8 cellular contexts compared by ENCODE assay signal in the genomic region with DNA sequence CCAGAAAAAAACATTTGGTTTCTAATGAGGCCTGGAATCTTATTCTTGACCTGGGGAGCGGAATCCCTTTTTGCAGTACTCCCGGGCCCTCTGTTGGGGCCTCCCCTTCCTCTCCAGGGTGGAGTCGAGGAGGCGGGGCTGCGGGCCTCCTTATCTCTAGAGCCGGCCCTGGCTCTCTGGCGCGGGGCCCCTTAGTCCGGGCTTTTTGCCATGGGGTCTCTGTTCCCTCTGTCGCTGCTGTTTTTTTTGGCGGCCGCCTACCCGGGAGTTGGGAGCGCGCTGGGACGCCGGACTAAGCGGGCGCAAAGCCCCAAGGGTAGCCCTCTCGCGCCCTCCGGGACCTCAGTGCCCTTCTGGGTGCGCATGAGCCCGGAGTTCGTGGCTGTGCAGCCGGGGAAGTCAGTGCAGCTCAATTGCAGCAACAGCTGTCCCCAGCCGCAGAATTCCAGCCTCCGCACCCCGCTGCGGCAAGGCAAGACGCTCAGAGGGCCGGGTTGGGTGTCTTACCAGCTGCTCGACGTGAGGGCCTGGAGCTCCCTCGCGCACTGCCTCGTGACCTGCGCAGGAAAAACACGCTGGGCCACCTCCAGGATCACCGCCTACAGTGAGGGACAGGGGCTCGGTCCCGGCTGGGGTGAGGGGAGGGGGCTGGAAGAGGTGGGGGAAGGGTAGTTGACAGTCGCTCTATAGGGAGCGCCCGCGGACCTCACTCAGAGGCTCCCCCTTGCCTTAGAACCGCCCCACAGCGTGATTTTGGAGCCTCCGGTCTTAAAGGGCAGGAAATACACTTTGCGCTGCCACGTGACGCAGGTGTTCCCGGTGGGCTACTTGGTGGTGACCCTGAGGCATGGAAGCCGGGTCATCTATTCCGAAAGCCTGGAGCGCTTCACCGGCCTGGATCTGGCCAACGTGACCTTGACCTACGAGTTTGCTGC. TPM values are rescaled to one million over a fixed set of nuclear protein-coding genes. Genes with fewer than 3 reads are reported as not detected.
A peak's percentile ranks its signal among the peaks of the same experiment; 100 is the strongest.
DNase-seq lines count a peak whose midpoint lies in the region; ATAC-seq, FAIRE-seq and TF ChIP-seq lines count a peak whose summit lies in the region.

A gene with protein sequence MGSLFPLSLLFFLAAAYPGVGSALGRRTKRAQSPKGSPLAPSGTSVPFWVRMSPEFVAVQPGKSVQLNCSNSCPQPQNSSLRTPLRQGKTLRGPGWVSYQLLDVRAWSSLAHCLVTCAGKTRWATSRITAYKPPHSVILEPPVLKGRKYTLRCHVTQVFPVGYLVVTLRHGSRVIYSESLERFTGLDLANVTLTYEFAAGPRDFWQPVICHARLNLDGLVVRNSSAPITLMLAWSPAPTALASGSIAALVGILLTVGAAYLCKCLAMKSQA (plus strand): TSS at position 153 of the 935 bp plus-strand sequence. CDS start 58 bp downstream, at position 211.

- H4K20me1 ChIP-seq in endothelial cell of umbilical vein (replicated peaks; ENCODE audit: control insufficient read depth, extremely low read depth, insufficient read depth, low read length) (no peaks in the 10 kb centered on the region), osteoblast (ENCODE audit: insufficient read depth, low read length) (peaks cover 5% of the 10 kb centered on the region)

- DNase-seq in SK-N-MC (ENCODE audit: low read depth, low spot score), result no peak
- peak; percentile 49 for DNase-seq in endothelial cell of umbilical vein (ENCODE audit: low read depth, low spot score)
- peak; percentile 81 for DNase-seq in osteoblast (ENCODE audit: insufficient read length, low spot score, missing footprints)
- DNase-seq in NCI-H526 (lab: John Stamatoyannopoulos, UW), result no peak

- no peak for FAIRE-seq in endothelial cell of umbilical vein (lab: Jason Lieb, UNC)

- H3K27ac ChIP-seq in SK-N-MC (peak within 1 kb of the TSS; percentile 91), endothelial cell of umbilical vein (ENCODE audit: insufficient read depth, low read depth, low read length) (no peak within 1 kb of the TSS), osteoblast (ENCODE audit: low read depth, low read length) (no peak within 1 kb of the TSS)

- no peaks in the 10 kb centered on the region for H3K9me3 ChIP-seq in SK-N-MC (ENCODE audit: low read depth, low read length)
- H3K9me3 ChIP-seq in endothelial cell of umbilical vein (replicated peaks; ENCODE audit: control insufficient read depth, insufficient read depth, low read length), result no peaks in the 10 kb centered on the region
- H3K9me3 ChIP-seq in osteoblast (ENCODE audit: low read depth, low read length), result no peaks in the 10 kb centered on the region

- H3K79me2 ChIP-seq in endothelial cell of umbilical vein (ENCODE audit: control insufficient read depth, insufficient read depth, low read length), result no peaks in the 10 kb centered on the region
- H3K79me2 ChIP-seq in osteoblast (ENCODE audit: insufficient read depth, low read length), result no peaks in the 10 kb centered on the region

- peak within 1 kb of the TSS; percentile 33 for H2AFZ ChIP-seq in endothelial cell of umbilical vein (ENCODE audit: low read depth, low read length)
- peak within 1 kb of the TSS; percentile 15 for H2AFZ ChIP-seq in osteoblast (ENCODE audit: low read length)

- peaks cover 18 to 30% of the 10 kb centered on the region in 2 experiments for H3K27me3 ChIP-seq in endothelial cell of umbilical vein (ENCODE audit: control insufficient read depth in 2 of 2, insufficient read depth in 2 of 2, low read length in 2 of 2)
- peaks cover 46% of the 10 kb centered on the region for H3K27me3 ChIP-seq in osteoblast (ENCODE audit: insufficient read depth, low read length)

- H3K9me1 ChIP-seq in endothelial cell of umbilical vein (replicated peaks; ENCODE audit: control insufficient read depth, extremely low read depth, insufficient read depth, low read length), result no peaks in the 10 kb centered on the region

- BruUV-seq in endothelial cell of umbilical vein (replicated peaks; lab: Mats Ljungman, UMichigan), result no TSS peak

- CTCF ChIA-PET in endothelial cell of umbilical vein (lab: Charles Lee), result interaction anchor here (0.6 to 4.1 kb wide), 9 partner anchors 13 to 141 kb away, joined by 3 to 14 read pairs (median 3); a partner anchor contains a TSS

- intact Hi-C loops in endothelial cell of umbilical vein (cut with micrococcal nuclease), result loop anchor here (2.0 kb wide), 1 partner anchor 16 kb away; a partner anchor contains a TSS

- dilution Hi-C loops in endothelial cell of umbilical vein (cut with MboI; ENCODE audit: extremely low pct_ligation_motif_present, low sequenced_read_pairs), result no loop called here

- TF ChIP-seq POLR2A in GM19099 (IDR thresholded peaks at IDR 0.05; ENCODE audit: extremely low read depth, insufficient read length, low read depth), result peak; percentile 17
- TF ChIP-seq POLR2A in endothelial cell of umbilical vein (IDR thresholded peaks at IDR 0.05; ENCODE audit: low read depth, low read length), result no peak

- H3K9ac ChIP-seq in SK-N-MC (ENCODE audit: insufficient read length) (peak within 1 kb of the TSS; percentile 62), endothelial cell of umbilical vein (replicated peaks; ENCODE audit: extremely low read depth, insufficient read depth, low read length) (no peak within 1 kb of the TSS)

- POLR2A ChIA-PET in endothelial cell of umbilical vein (lab: Charles Lee), result interaction anchor here (1.9 kb wide), 1 partner anchor 17 kb away, joined by 6 read pairs; a partner anchor contains a TSS

- ATAC-seq in HG03175 (IDR thresholded peaks at IDR 0.05; ENCODE audit: unreplicated experiment), result no peak
- no peak for ATAC-seq in GM19455 (IDR thresholded peaks at IDR 0.05; ENCODE audit: unreplicated experiment)
- no peak for ATAC-seq in HG03045 (IDR thresholded peaks at IDR 0.05; ENCODE audit: unreplicated experiment)

- H3K4me1 ChIP-seq in endothelial cell of umbilical vein (ENCODE audit: control insufficient read depth, extremely low read depth, insufficient read depth, low read length) (peaks cover 27% of the 10 kb centered on the region), osteoblast (ENCODE audit: insufficient read depth, low read length) (peaks cover 14% of the 10 kb centered on the region)

- TF ChIP-seq CTCF in endothelial cell of umbilical vein (IDR thresholded peaks at IDR 0.05; ENCODE audit: extremely low read depth in 1 of 2, insufficient read depth in 1 of 2, low read depth in 1 of 2, low read length in 2 of 2) (no peak), osteoblast (IDR thresholded peaks at IDR 0.05; ENCODE audit: extremely low read depth, low read depth, low read length) (no peak)

- H3K4me3 ChIP-seq in SK-N-MC (peak within 1 kb of the TSS; percentile 81), endothelial cell of umbilical vein (replicated peaks in 1 of 3; ENCODE audit: insufficient read depth in 1 of 3, low read depth in 1 of 3, low read length in 3 of 3) (no peak within 1 kb of the TSS), osteoblast (ENCODE audit: insufficient read depth, low read length) (peak within 1 kb of the TSS; percentile 10)

- H3K4me2 ChIP-seq in endothelial cell of umbilical vein (ENCODE audit: insufficient read depth, low read length) (peak within 1 kb of the TSS; percentile 14), osteoblast (ENCODE audit: insufficient read depth, low read length) (peak within 1 kb of the TSS; percentile 23)

- H3K36me3 ChIP-seq in SK-N-MC (ENCODE audit: insufficient read depth, low read length) (no peaks in the 10 kb centered on the region), endothelial cell of umbilical vein (ENCODE audit: control insufficient read depth in 2 of 2, extremely low read depth in 1 of 2, insufficient read depth in 2 of 2, low read length in 2 of 2) (peaks cover 0 to 4% of the 10 kb centered on the region in 2 experiments), osteoblast (ENCODE audit: insufficient read depth, low read length) (no peaks in the 10 kb centered on the region)

TF ChIP-seq in endothelial cell of umbilical vein, 7 proteins besides CTCF, POLR2A, EP300 and RAD21:
- TF ChIP-seq POLR2AphosphoS5 (IDR thresholded peaks at IDR 0.05; ENCODE audit: insufficient read depth, low read depth, low read length), result peak; percentile 32
- TF ChIP-seq, protein P1, sequence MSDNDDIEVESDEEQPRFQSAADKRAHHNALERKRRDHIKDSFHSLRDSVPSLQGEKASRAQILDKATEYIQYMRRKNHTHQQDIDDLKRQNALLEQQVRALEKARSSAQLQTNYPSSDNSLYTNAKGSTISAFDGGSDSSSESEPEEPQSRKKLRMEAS (IDR thresholded peaks at IDR 0.05; ENCODE audit: insufficient read depth, insufficient read length), result no peak
- TF ChIP-seq FOS (IDR thresholded peaks at IDR 0.05; ENCODE audit: borderline replicate concordance, insufficient read depth, low read length), result no peak
- TF ChIP-seq JUN (IDR thresholded peaks at IDR 0.05; ENCODE audit: borderline replicate concordance, insufficient read depth, insufficient read length, low read depth), result no peak
- TF ChIP-seq GATA2 (IDR thresholded peaks at IDR 0.05; ENCODE audit: insufficient read depth, insufficient read length, low read depth, low read length), result no peak
- TF ChIP-seq EZH2 (IDR thresholded peaks at IDR 0.05; ENCODE audit: borderline replicate concordance, low read depth, low read length, severe bottlenecking), result peak; percentile 26
- no peak for TF ChIP-seq MYC (IDR thresholded peaks at IDR 0.05; ENCODE audit: low read depth, low read length)

RNA-seq across cellular contexts. Expression of the gene that starts here (rescaled TPM):
- total RNA-seq in endothelial cell of umbilical vein, result 0.49 TPM in 1 of 2 replicates, not detected in the other
- polyA plus RNA-seq in endothelial cell of umbilical vein, result 0.41 and 0.44 TPM in 2 replicates
- 0.31 and 0.52 TPM in 2 replicates for polyA plus RNA-seq in endothelial cell of umbilical vein (2011; cell fraction: cytosol; rRNA removed)
- polyA plus RNA-seq in endothelial cell of umbilical vein (2011; cell fraction: nucleus; rRNA removed), result 0.22 and 0.24 TPM in 2 replicates
- polyA plus RNA-seq in endothelial cell of umbilical vein (2012), result not detected in 2 replicates
- 0.78 and 1.1 TPM in 2 replicates for polyA minus RNA-seq in endothelial cell of umbilical vein
- polyA minus RNA-seq in endothelial cell of umbilical vein (2011; cell fraction: cytosol; rRNA and poly(A)+ RNA removed), result not detected
- polyA minus RNA-seq in endothelial cell of umbilical vein (2011; cell fraction: nucleus; rRNA and poly(A)+ RNA removed), result 1.0 TPM in 1 of 2 replicates, not detected in the other
- total RNA-seq in osteoblast, result under 0.01 and 0.29 TPM in 2 replicates

Comparison
In these comparisons a context has a peak if more than half of its experiments do, and no peak if none do; other contexts are left out.
1. Peak in DNase-seq, H3K4me3 ChIP-seq and H3K4me2 ChIP-seq in osteoblast; RNA of the gene not detected or under 1 TPM.